16 cellular contexts compared by ENCODE assay signal in the genomic region with DNA sequence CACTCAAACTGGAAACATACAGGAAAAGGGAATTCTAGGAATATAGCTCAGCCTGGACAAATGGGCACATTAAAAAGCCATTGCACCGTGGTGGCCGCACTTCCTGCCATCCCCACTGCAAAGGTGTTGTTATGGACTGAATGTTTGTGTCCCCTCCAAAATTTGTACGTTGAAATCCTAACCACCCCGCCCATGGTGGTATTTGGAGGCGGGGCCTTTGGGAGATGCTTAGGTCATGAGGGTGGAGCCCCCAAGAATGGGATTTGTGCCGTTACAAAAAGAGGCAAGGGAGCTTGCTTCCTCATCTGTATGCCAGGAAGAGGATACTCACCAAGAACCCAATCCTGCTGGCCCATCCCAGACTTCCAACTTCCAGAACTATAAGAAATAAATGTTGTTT. TPM values are rescaled to one million over a fixed set of nuclear protein-coding genes. Genes with fewer than 3 reads are reported as not detected.
DNase-seq lines count a peak whose midpoint lies in the region; ATAC-seq, FAIRE-seq and TF ChIP-seq lines count a peak whose summit lies in the region.
"Had no signal": no experiment of that assay in that cellular context is flagged by ENCODE, and none has a peak within 500 bp of the region (broad histone marks: within the 10 kb centered on the region; RNA-seq: fewer than 3 reads in every experiment).

No MANE protein-coding gene starts in this region.

- FAIRE-seq in kidney (lab: Jason Lieb, UNC), result no peak
- FAIRE-seq: RCC 7860 had no signal

- ATAC-seq in activated B cell treated with CpG ODN at 0.5 μM for 24 hours (ENCODE audit: low read depth), result no peak
- no peak for ATAC-seq in stimulated activated effector memory CD8-positive, alpha-beta T cell treated with anti-CD3 and anti-CD28 coated beads, Interleukin-12 subunit alpha, Interleukin-12 subunit beta, amount 100 ng/mL, for 72 hours
- ATAC-seq in GM19395 (IDR thresholded peaks at IDR 0.05; ENCODE audit: unreplicated experiment), result no peak

- no peaks in the 10 kb centered on the region for H3K9me3 Mint-ChIP-seq in activated B cell treated with CpG ODN at 0.5 μM for 24 hours
- H3K9me3 Mint-ChIP-seq in stimulated activated effector memory CD8-positive, alpha-beta T cell treated with anti-CD3 and anti-CD28 coated beads, Interleukin-12 subunit alpha, Interleukin-12 subunit beta, amount 100 ng/mL, for 72 hours, result no peaks in the 10 kb centered on the region

- H3K27ac Mint-ChIP-seq in activated B cell treated with CpG ODN at 0.5 μM for 24 hours, result no peak overlapping the region
- no peak overlapping the region for H3K27ac Mint-ChIP-seq in stimulated activated effector memory CD8-positive, alpha-beta T cell treated with anti-CD3 and anti-CD28 coated beads, Interleukin-12 subunit alpha, Interleukin-12 subunit beta, amount 100 ng/mL, for 72 hours

- H3K4me2 ChIP-seq in OCI-LY7 (ENCODE audit: low read length), result no peak overlapping the region

- no peak overlapping the region for H2AFZ ChIP-seq in OCI-LY7 (ENCODE audit: low read length)

- H3K9me2 ChIP-seq in OCI-LY7 (ENCODE audit: insufficient read depth, low read length), result no peaks in the 10 kb centered on the region

- POLR2A ChIA-PET in activated B cell treated with CpG ODN at 0.5 μM for 24 hours (lab: Charles Lee), result interaction anchor here (0.9 kb wide), 1 partner anchor 44 kb away, joined by 3 read pairs; a partner anchor contains a TSS
- POLR2A ChIA-PET in OCI-LY7 (lab: Charles Lee), result no interaction called here

- H3K9ac ChIP-seq in kidney (ENCODE audit: low read length in 2 of 2), result no peak overlapping the region

- no peaks in the 10 kb centered on the region for H3K79me2 ChIP-seq in OCI-LY7 (ENCODE audit: insufficient read depth, low read depth, low read length)

- no peaks in the 10 kb centered on the region for H4K20me1 ChIP-seq in OCI-LY7 (ENCODE audit: insufficient read depth, low read length)

- H3K4me1 ChIP-seq in kidney (ENCODE audit: control insufficient read depth in 1 of 2, insufficient read depth in 1 of 2, low read depth in 1 of 2, low read length in 2 of 2), result peaks cover 7 to 22% of the 10 kb centered on the region in 2 donors
- H3K4me1 ChIP-seq in OCI-LY7 (ENCODE audit: insufficient read depth, low read length, poor library complexity, severe bottlenecking), result no peaks in the 10 kb centered on the region

- H3K27me3 Mint-ChIP-seq in activated B cell treated with CpG ODN at 0.5 μM for 24 hours, result peaks cover 34% of the 10 kb centered on the region

- H3K36me3 Mint-ChIP-seq in activated B cell treated with CpG ODN at 0.5 μM for 24 hours (ENCODE audit: low read depth), result no peaks in the 10 kb centered on the region
- H3K36me3 Mint-ChIP-seq in stimulated activated effector memory CD8-positive, alpha-beta T cell treated with anti-CD3 and anti-CD28 coated beads, Interleukin-12 subunit alpha, Interleukin-12 subunit beta, amount 100 ng/mL, for 72 hours, result no peaks in the 10 kb centered on the region

- H3K4me1 Mint-ChIP-seq in activated B cell treated with CpG ODN at 0.5 μM for 24 hours, result peaks cover 11% of the 10 kb centered on the region
- peaks cover 12% of the 10 kb centered on the region for H3K4me1 Mint-ChIP-seq in stimulated activated effector memory CD8-positive, alpha-beta T cell treated with anti-CD3 and anti-CD28 coated beads, Interleukin-12 subunit alpha, Interleukin-12 subunit beta, amount 100 ng/mL, for 72 hours

- H3K36me3 ChIP-seq in kidney (ENCODE audit: control insufficient read depth in 1 of 2, insufficient read depth in 2 of 2, low read length in 2 of 2), result no peaks in the 10 kb centered on the region
- no peaks in the 10 kb centered on the region for H3K36me3 ChIP-seq in OCI-LY7 (ENCODE audit: insufficient read depth, low read length)
- H3K36me3 ChIP-seq: tibial nerve had no signal

- intact Hi-C loops in activated B cell treated with CpG ODN at 0.5 μM for 24 hours (cut with micrococcal nuclease) (no loop called here), kidney (cut with DNase I) (no loop called here), OCI-LY7 (cut with micrococcal nuclease; ENCODE audit: unreplicated experiment) (no loop called here)

- H3K4me3 ChIP-seq in kidney (ENCODE audit: low read length in 2 of 2), result no peak overlapping the region
- H3K4me3 ChIP-seq in OCI-LY7 (ENCODE audit: low read depth, low read length, poor library complexity, severe bottlenecking), result no peak overlapping the region
- H3K4me3 ChIP-seq: skin epidermis, tibial nerve had no signal

- CTCF ChIA-PET in activated B cell treated with CpG ODN at 0.5 μM for 24 hours (lab: Charles Lee) (no interaction called here), OCI-LY7 (lab: Charles Lee; ENCODE audit: unreplicated experiment) (no interaction called here)

- H3K4me3 Mint-ChIP-seq in activated B cell treated with CpG ODN at 0.5 μM for 24 hours, result peak overlapping the region; percentile 35
- peak overlapping the region; percentile 78 for H3K4me3 Mint-ChIP-seq in stimulated activated effector memory CD8-positive, alpha-beta T cell treated with anti-CD3 and anti-CD28 coated beads, Interleukin-12 subunit alpha, Interleukin-12 subunit beta, amount 100 ng/mL, for 72 hours

- no TSS peak for BruUV-seq in OCI-LY7 (replicated peaks; lab: Mats Ljungman, UMichigan)

- H3K9me3 ChIP-seq in kidney (ENCODE audit: control insufficient read depth in 1 of 2, low read length in 2 of 2) (no peaks in the 10 kb centered on the region), OCI-LY7 (ENCODE audit: low read length) (no peaks in the 10 kb centered on the region)
- H3K9me3 ChIP-seq: tibial nerve had no signal

- peak overlapping the region; percentile 22 to 23 for H3K27ac ChIP-seq in kidney (ENCODE audit: low read depth in 2 of 2, low read length in 2 of 2)
- H3K27ac ChIP-seq in OCI-LY7 (ENCODE audit: low read depth, low read length, poor library complexity, severe bottlenecking), result no peak overlapping the region
- H3K27ac ChIP-seq: skin epidermis, tibial nerve had no signal

- peak; percentile 19 for DNase-seq in activated effector memory CD4-positive, alpha-beta T cell treated with anti-CD3 and anti-CD28 coated beads, Interleukin-2, amount 50 U/mL, for 16 hours
- no peak for DNase-seq in activated effector memory CD4-positive, alpha-beta T cell treated with Interleukin-2 at 50 U/mL for 16 hours
- no peak for DNase-seq in activated B cell treated with CpG ODN at 0.5 μM for 24 hours
- no peak for DNase-seq in kidney
- DNase-seq in stimulated activated effector memory CD8-positive, alpha-beta T cell treated with anti-CD3 and anti-CD28 coated beads, Interleukin-12 subunit alpha, Interleukin-12 subunit beta, amount 100 ng/mL, for 72 hours (ENCODE audit: low spot score in 2 of 2), result no peak
- no peak for DNase-seq in OCI-LY7 (ENCODE audit: low spot score)
- DNase-seq in RKO (ENCODE audit: low spot score), result no peak
- DNase-seq: erythroblast, GF-D8, HCEC 1CT, mammary epithelial cell, NCI-H748 treated with DMSO at 0.1 percent for 48 hours had no signal

- TF ChIP-seq CTCF in activated B cell treated with CpG ODN at 0.5 μM for 24 hours (IDR thresholded peaks at IDR 0.05), result no peak
- TF ChIP-seq CTCF in kidney (IDR thresholded peaks at IDR 0.05; ENCODE audit: borderline replicate concordance, extremely low read depth, insufficient read depth), result no peak
- TF ChIP-seq CTCF in OCI-LY7 (conservative IDR thresholded peaks at IDR 0.05; ENCODE audit: low read length), result no peak

RNA-seq across cellular contexts. Expression of a gene that starts 1.1 kb away (rescaled TPM):
- total RNA-seq in activated B cell treated with CpG ODN at 0.5 μM for 24 hours (not detected in 2 replicates), kidney (36.6 TPM), OCI-LY7 (2022) (0.13 TPM in 1 of 2 replicates, not detected in the other)
- 243 TPM for polyA plus RNA-seq in kidney (ENCODE audit: insufficient read depth, low read depth, low replicate concordance)
- total RNA-seq in OCI-LY7 (2014; rRNA removed; shearing (Covaris generic)), result not detected in 2 replicates

RNA-seq across cellular contexts. Expression of a gene that starts 44.7 kb away (rescaled TPM):
- total RNA-seq in activated B cell treated with CpG ODN at 0.5 μM for 24 hours (116 and 124 TPM in 2 replicates), kidney (177 TPM), OCI-LY7 (2022) (113 TPM in 2 replicates)
- polyA plus RNA-seq in kidney (ENCODE audit: insufficient read depth, low read depth, low replicate concordance), result 70.4 TPM
- 48.2 and 118 TPM in 2 replicates for total RNA-seq in OCI-LY7 (2014; rRNA removed; shearing (Covaris generic))

RNA-seq across cellular contexts. Expression of a gene that starts 58.8 kb away (rescaled TPM):
- total RNA-seq in activated B cell treated with CpG ODN at 0.5 μM for 24 hours, result 203 and 213 TPM in 2 replicates
- 136 TPM for total RNA-seq in kidney
- polyA plus RNA-seq in kidney (ENCODE audit: insufficient read depth, low read depth, low replicate concordance), result 130 TPM
- 498 and 551 TPM in 2 replicates for total RNA-seq in OCI-LY7 (2014; rRNA removed; shearing (Covaris generic))
- 327 and 389 TPM in 2 replicates for total RNA-seq in OCI-LY7 (2022)

RNA-seq across cellular contexts. Expression of a gene that starts 59.2 kb away (rescaled TPM):
- total RNA-seq in activated B cell treated with CpG ODN at 0.5 μM for 24 hours (16.2 and 19.4 TPM in 2 replicates), kidney (27.8 TPM), OCI-LY7 (2022) (22.2 and 24.9 TPM in 2 replicates)
- 12.1 TPM for polyA plus RNA-seq in kidney (ENCODE audit: insufficient read depth, low read depth, low replicate concordance)
- total RNA-seq in OCI-LY7 (2014; rRNA removed; shearing (Covaris generic)), result 16.0 and 26.5 TPM in 2 replicates

Comparison
In these comparisons a context has a peak if more than half of its experiments do, and no peak if none do; other contexts are left out.
1. RNA of a gene that starts 1.1 kb away (total RNA-seq): 36.6 TPM in kidney (single experiment); 0.13 TPM in OCI-LY7 and not detected in activated B cell treated with CpG ODN at 0.5 μM for 24 hours; every median in the first group is over 10 times any median in the second.